In the genomic region with DNA sequence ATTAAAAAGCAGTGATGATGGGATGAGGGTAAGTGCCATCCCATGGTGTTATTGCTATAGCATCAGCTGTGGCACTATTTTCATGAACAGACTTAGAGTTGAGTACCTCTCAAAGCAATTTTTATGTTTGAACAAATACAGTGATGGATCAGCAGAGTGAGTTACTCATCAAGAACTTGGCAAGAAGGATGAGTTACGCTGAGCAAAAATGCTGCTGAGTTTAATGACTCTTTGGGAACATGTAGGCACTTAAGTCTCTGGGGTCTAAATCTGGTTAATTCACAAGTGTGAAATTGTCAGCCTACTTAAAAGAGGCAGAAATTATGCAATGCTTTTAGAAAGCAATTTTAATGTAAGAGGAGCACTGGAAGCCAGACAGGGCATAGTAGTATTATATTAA, we compare ENCODE assay signal across 13 cellular contexts.
DNase-seq lines count a peak whose midpoint lies in the region; ATAC-seq and TF ChIP-seq lines count a peak whose summit lies in the region.
"Had no signal": no experiment of that assay in that cellular context is flagged by ENCODE, and none has a peak within 500 bp of the region (broad histone marks: within the 10 kb centered on the region; RNA-seq: fewer than 3 reads in every experiment).

No MANE protein-coding gene starts in this region.

- H3K9me3 ChIP-seq in mucosa of descending colon, result no peaks in the 10 kb centered on the region
- H3K9me3 ChIP-seq: uterus had no signal

- no peak for ATAC-seq in activated naive CD8-positive, alpha-beta T cell treated with anti-CD3 and anti-CD28 coated beads, Interleukin-2, amount 10 ng/mL, durations not matched to agents 7 days and 5 days (ENCODE audit: low read depth)
- ATAC-seq in mucosa of descending colon (peak; percentile 18), HG02840 (IDR thresholded peaks at IDR 0.05; ENCODE audit: low FRiP score, unreplicated experiment) (no peak), GM18519 (IDR thresholded peaks at IDR 0.05; ENCODE audit: low FRiP score, unreplicated experiment) (no peak)

- no peak overlapping the region for H3K4me3 ChIP-seq in mucosa of descending colon
- H3K4me3 ChIP-seq: uterus had no signal

- H3K36me3 Mint-ChIP-seq in activated naive CD8-positive, alpha-beta T cell treated with anti-CD3 and anti-CD28 coated beads, Interleukin-2, amount 10 ng/mL, durations not matched to agents 7 days and 5 days, result no peaks in the 10 kb centered on the region

- POLR2A ChIA-PET in activated naive CD8-positive, alpha-beta T cell treated with anti-CD3 and anti-CD28 coated beads, Interleukin-2, amount 10 ng/mL, durations not matched to agents 7 days and 5 days (lab: Charles Lee), result no interaction called here

- intact Hi-C loops in mucosa of descending colon (cut with DNase I, micrococcal nuclease), result no loop called here

- peaks cover 11% of the 10 kb centered on the region for H3K4me1 Mint-ChIP-seq in activated naive CD8-positive, alpha-beta T cell treated with anti-CD3 and anti-CD28 coated beads, Interleukin-2, amount 10 ng/mL, durations not matched to agents 7 days and 5 days

- no peak overlapping the region for H3K4me3 Mint-ChIP-seq in activated naive CD8-positive, alpha-beta T cell treated with anti-CD3 and anti-CD28 coated beads, Interleukin-2, amount 10 ng/mL, durations not matched to agents 7 days and 5 days

- no peaks in the 10 kb centered on the region for H3K27me3 Mint-ChIP-seq in activated naive CD8-positive, alpha-beta T cell treated with anti-CD3 and anti-CD28 coated beads, Interleukin-2, amount 10 ng/mL, durations not matched to agents 7 days and 5 days

- H3K9me3 Mint-ChIP-seq in activated naive CD8-positive, alpha-beta T cell treated with anti-CD3 and anti-CD28 coated beads, Interleukin-2, amount 10 ng/mL, durations not matched to agents 7 days and 5 days, result peaks cover 2% of the 10 kb centered on the region

- peak overlapping the region; percentile 7 for H3K27ac Mint-ChIP-seq in activated naive CD8-positive, alpha-beta T cell treated with anti-CD3 and anti-CD28 coated beads, Interleukin-2, amount 10 ng/mL, durations not matched to agents 7 days and 5 days

- DNase-seq in NCI-H1417 (lab: John Stamatoyannopoulos, UW) (peak in 2 of 3 experiments; percentile 73 to 92), NCI-H1417 treated with DMSO at 0.1 percent for 48 hours (lab: John Stamatoyannopoulos, UW) (no peak), NCI-H1092 (lab: John Stamatoyannopoulos, UW) (peak; percentile 60), mucosa of descending colon (no peak), NCI-H2227 treated with DMSO at 0.1 percent for 48 hours (lab: John Stamatoyannopoulos, UW) (no peak)
- DNase-seq in activated naive CD8-positive, alpha-beta T cell treated with anti-CD3 and anti-CD28 coated beads, Interleukin-2, amount 10 ng/mL, durations not matched to agents 7 days and 5 days, result no peak
- DNase-seq: central memory CD4-positive, alpha-beta T cell; glutamatergic neuron; right cardiac atrium; T-helper 9 cell; uterus had no signal

- H3K4me1 ChIP-seq in mucosa of descending colon (ENCODE audit: low read depth), result no peaks in the 10 kb centered on the region
- H3K4me1 ChIP-seq: uterus had no signal

- TF ChIP-seq CTCF in mucosa of descending colon (IDR thresholded peaks at IDR 0.05), result no peak

- no peaks in the 10 kb centered on the region for H3K36me3 ChIP-seq in mucosa of descending colon (ENCODE audit: low read depth)
- H3K36me3 ChIP-seq: uterus had no signal

Comparison
In these comparisons a context has a peak if more than half of its experiments do, and no peak if none do; other contexts are left out.
1. DNase-seq: peak in NCI-H1417 (2 of 3) and NCI-H1092 (single experiment); none in NCI-H1417 treated with DMSO at 0.1 percent for 48 hours (single experiment), activated naive CD8-positive, alpha-beta T cell treated with anti-CD3 and anti-CD28 coated beads, Interleukin-2, amount 10 ng/mL, durations not matched to agents 7 days and 5 days (single experiment), mucosa of descending colon (0 of 3) and NCI-H2227 treated with DMSO at 0.1 percent for 48 hours (single experiment).